8 cellular contexts compared by ENCODE assay signal in the genomic region with DNA sequence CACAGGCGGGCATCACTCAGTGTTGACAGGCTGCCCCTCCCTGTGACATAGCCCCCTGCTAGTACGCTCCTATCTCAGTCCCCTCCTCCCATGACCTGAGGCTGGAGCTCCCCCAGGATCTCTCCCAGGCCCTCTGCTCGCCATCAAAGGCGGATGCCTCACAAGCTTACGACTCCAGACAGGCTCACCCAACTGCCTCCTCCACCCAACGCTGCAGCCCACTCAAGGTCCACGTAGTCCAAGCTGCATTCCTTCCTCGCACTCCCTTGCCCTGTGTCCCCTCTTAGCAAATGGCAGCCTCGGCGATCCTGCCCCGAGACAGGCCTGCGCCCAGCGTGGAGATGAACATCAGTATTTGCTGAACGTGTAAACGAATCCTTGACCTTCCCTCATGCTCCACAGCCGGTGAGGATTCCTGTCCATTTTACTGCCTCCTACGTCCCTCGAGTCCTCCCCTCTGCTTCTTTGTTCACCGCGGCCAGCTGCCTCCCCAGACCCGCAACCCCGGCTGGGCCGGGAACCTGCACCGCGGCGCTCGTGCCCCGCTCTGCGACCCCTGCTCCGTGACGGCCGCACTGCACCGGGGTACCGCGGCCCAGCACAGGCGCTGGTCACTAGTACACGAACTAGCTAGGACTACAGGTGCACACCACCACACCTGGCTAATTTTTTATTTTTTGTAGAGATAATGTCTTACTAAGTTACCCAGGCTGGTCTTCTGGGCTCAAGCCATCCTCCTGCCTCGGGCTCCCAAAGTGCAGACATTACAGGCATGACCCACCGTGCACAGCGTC.
DNase-seq lines count a peak whose midpoint lies in the region; ATAC-seq and TF ChIP-seq lines count a peak whose summit lies in the region.

No MANE protein-coding gene starts in this region.

- ATAC-seq in GM21825 (IDR thresholded peaks at IDR 0.05; ENCODE audit: unreplicated experiment), result peak; percentile 1

- H3K27ac ChIP-seq in neutrophil, result peak overlapping the region; percentile 3

- H3K4me3 ChIP-seq in GM12864 (ENCODE audit: low read depth, low read length), result peak overlapping the region; percentile 74
- peak overlapping the region; percentile 72 for H3K4me3 ChIP-seq in epithelial cell of esophagus (ENCODE audit: low read length)
- peak overlapping the region; percentile 71 to 76 for H3K4me3 ChIP-seq in neutrophil (ENCODE audit: low read depth in 1 of 2, low read length in 1 of 2)

- DNase-seq in GM12864 (ENCODE audit: low read depth) (no peak), OCI-M1 (lab: John Stamatoyannopoulos, UW) (peak; percentile 54), epithelial cell of esophagus (ENCODE audit: low read depth) (no peak), NCI-H2029 (lab: John Stamatoyannopoulos, UW) (no peak)
- no peak for DNase-seq in NK-92 treated with Interleukin-12 subunit alpha and Interleukin-12 subunit beta, amount 100 ng/mL, for 24 hours (lab: John Stamatoyannopoulos, UW)
- DNase-seq in effector CD8-positive, alpha-beta T cell (lab: John Stamatoyannopoulos, UW), result no peak

- no peaks in the 10 kb centered on the region for H3K9me3 ChIP-seq in neutrophil

- H3K27me3 ChIP-seq in neutrophil, result peaks cover 39% of the 10 kb centered on the region

- H3K4me1 ChIP-seq in neutrophil (ENCODE audit: control insufficient read depth in 1 of 2, insufficient read depth in 1 of 2, low read depth in 1 of 2, low read length in 1 of 2), result peaks cover 17 to 21% of the 10 kb centered on the region in 2 experiments

- no peaks in the 10 kb centered on the region for H3K36me3 ChIP-seq in neutrophil

- TF ChIP-seq CTCF in GM12864 (IDR thresholded peaks at IDR 0.05; ENCODE audit: low read depth, low read length, missing control alignments), result no peak
- TF ChIP-seq CTCF in epithelial cell of esophagus (IDR thresholded peaks at IDR 0.05; ENCODE audit: insufficient read depth, low read depth, low read length, missing control alignments), result no peak
- no peak for TF ChIP-seq CTCF in neutrophil (IDR thresholded peaks at IDR 0.05)
